ENCODE assay signal across 22 cellular contexts in genomic region chr10:26779176-26779860, GRCh38.
A peak's percentile ranks its signal among the peaks of the same experiment; 100 is the strongest.
DNase-seq lines count a peak whose midpoint lies in the region; ATAC-seq and TF ChIP-seq lines count a peak whose summit lies in the region.
"Had no signal": no experiment of that assay in that cellular context is flagged by ENCODE, and none has a peak within 500 bp of the region (broad histone marks: within the 10 kb centered on the region; RNA-seq: fewer than 3 reads in every experiment).

No MANE protein-coding gene starts in this region.

- TF ChIP-seq POLR2A in spleen (IDR thresholded peaks at IDR 0.05) = no peak

- BruUV-seq in mammary epithelial cell (replicated peaks; lab: Mats Ljungman, UMichigan) (no TSS peak), MCF 10A (replicated peaks; lab: Mats Ljungman, UMichigan) (no TSS peak)

- in situ Hi-C loops in mammary epithelial cell (cut with MboI; ENCODE audit: low sequenced_read_pairs in 2 of 2) = loop anchor here in 1 of 2 donors (10.0 kb wide), 1 partner anchor 55 kb away; no protein-coding TSS in a partner anchor

- POLR2A ChIA-PET in MCF 10A (lab: Yijun Ruan, JAX) = interaction anchor here (0.7 to 2.3 kb wide), 2 partner anchors 20 to 81 kb away, joined by 4 to 23 read pairs; partner anchors contain the start of gene ABI1

- no peaks in the 10 kb centered on the region for H3K27me3 ChIP-seq in mammary epithelial cell (ENCODE audit: insufficient read depth, low read length)
- no peaks in the 10 kb centered on the region for H3K27me3 ChIP-seq in RWPE2 (ENCODE audit: insufficient read depth, poor library complexity, severe bottlenecking)
- no peaks in the 10 kb centered on the region for H3K27me3 ChIP-seq in hepatocyte
- no peaks in the 10 kb centered on the region for H3K27me3 ChIP-seq in spleen (replicated peaks in 1 of 7)

- H3K9me3 ChIP-seq in mammary epithelial cell (replicated peaks; ENCODE audit: insufficient read depth, low read length) = no peaks in the 10 kb centered on the region
- H3K9me3 ChIP-seq in RWPE2 (ENCODE audit: severe bottlenecking) = no peaks in the 10 kb centered on the region
- H3K9me3 ChIP-seq in hepatocyte (ENCODE audit: low read depth) = no peaks in the 10 kb centered on the region
- H3K9me3 ChIP-seq in spleen = no peaks in the 10 kb centered on the region
- H3K9me3 ChIP-seq: A549 had no signal

- H3K9ac ChIP-seq in mammary epithelial cell (ENCODE audit: insufficient read depth, low read length) = no peak overlapping the region

- H3K27ac ChIP-seq in mammary epithelial cell (ENCODE audit: insufficient read depth, low read depth, low read length) (peak overlapping the region; percentile 9), RWPE2 (ENCODE audit: poor library complexity, severe bottlenecking) (peak overlapping the region; percentile 98), hepatocyte (peak overlapping the region; percentile 61), spleen (peak overlapping the region in 2 of 8 donors; percentile 27 to 72)

- H3K36me3 ChIP-seq in mammary epithelial cell (ENCODE audit: insufficient read depth, low read length) (no peaks in the 10 kb centered on the region), RWPE2 (ENCODE audit: low read depth) (no peaks in the 10 kb centered on the region; the same call in 1 of the 2 replicates), hepatocyte (replicated peaks; ENCODE audit: insufficient read depth, low read depth) (no peaks in the 10 kb centered on the region), spleen (peaks cover 0 to 19% (median 3%) of the 10 kb centered on the region in 6 donors)

- 96% methylated on average over 4 of the region's 4 CpGs for WGBS in mammary epithelial cell (ENCODE audit: low coverage, missing lambda C conversion rate)
- WGBS in hepatocyte (ENCODE audit: low lambda C conversion rate, missing lambda C conversion rate) = 46% methylated on average over 4 of the region's 4 CpGs
- whole genome bisulfite sequencing in spleen, 5 donors = 84 to 91% (median 88%) methylated on average over 4 of the region's 4 CpGs

- H3K27ac Mint-ChIP-seq in MCF 10A (ENCODE audit: low read depth, unreplicated experiment) = no peak overlapping the region
- H3K27ac Mint-ChIP-seq in stimulated activated memory B cell treated with anti-CD40 and anti-IgM and Interleukin-4, amounts not matched to agents 10 μg/mL and 1 μg/mL and 100 μg/mL, for 72 hours = peak overlapping the region; percentile 76
- H3K27ac Mint-ChIP-seq in stimulated activated naive CD8-positive, alpha-beta T cell treated with anti-CD3 and anti-CD28 coated beads, Interleukin-15, amount 100 ng/mL, for 72 hours = no peak overlapping the region
- H3K27ac Mint-ChIP-seq: activated T-helper 1 cell treated with anti-CD3 and anti-CD28 coated beads, Interleukin-12 subunit alpha, Interleukin-12 subunit beta, Interleukin-2, Interleukin-4 antibody, amounts not matched to agents 30 ng/mL and 10 ng/mL and 1 ng/mL, durations not matched to agents 14 hours and 24 hours and 36 hours had no signal

- dilution Hi-C loops in mammary epithelial cell (cut with HindIII; ENCODE audit: low sequenced_read_pairs) = loop anchor here (10.0 kb wide), 1 partner anchor 55 kb away; no protein-coding TSS in a partner anchor

- H3K79me2 ChIP-seq in mammary epithelial cell (ENCODE audit: insufficient read depth, low read length) (peaks cover 81% of the 10 kb centered on the region), hepatocyte (peaks cover 88% of the 10 kb centered on the region)

- H3K4me1 ChIP-seq in mammary epithelial cell (ENCODE audit: insufficient read depth, low read length) (peaks cover 49% of the 10 kb centered on the region), RWPE2 (ENCODE audit: insufficient read depth, poor library complexity, severe bottlenecking) (peaks cover 44% of the 10 kb centered on the region), hepatocyte (ENCODE audit: insufficient read depth) (peaks cover 23% of the 10 kb centered on the region), spleen (peaks cover 17 to 96% (median 42%) of the 10 kb centered on the region in 6 donors)

- H3K36me3 Mint-ChIP-seq in MCF 10A (ENCODE audit: insufficient read depth, unreplicated experiment) = peaks cover 7% of the 10 kb centered on the region
- H3K36me3 Mint-ChIP-seq in stimulated activated memory B cell treated with anti-CD40 and anti-IgM and Interleukin-4, amounts not matched to agents 10 μg/mL and 1 μg/mL and 100 μg/mL, for 72 hours = peaks cover 23% of the 10 kb centered on the region

- H3K9me2 ChIP-seq in hepatocyte (replicated peaks; ENCODE audit: insufficient read depth) = no peaks in the 10 kb centered on the region

- no peaks in the 10 kb centered on the region for H3K9me3 Mint-ChIP-seq in MCF 10A (ENCODE audit: unreplicated experiment)
- no peaks in the 10 kb centered on the region for H3K9me3 Mint-ChIP-seq in stimulated activated memory B cell treated with anti-CD40 and anti-IgM and Interleukin-4, amounts not matched to agents 10 μg/mL and 1 μg/mL and 100 μg/mL, for 72 hours
- H3K9me3 Mint-ChIP-seq in stimulated activated naive CD8-positive, alpha-beta T cell treated with anti-CD3 and anti-CD28 coated beads, Interleukin-15, amount 100 ng/mL, for 72 hours = no peaks in the 10 kb centered on the region
- H3K9me3 Mint-ChIP-seq: activated T-helper 1 cell treated with anti-CD3 and anti-CD28 coated beads, Interleukin-12 subunit alpha, Interleukin-12 subunit beta, Interleukin-2, Interleukin-4 antibody, amounts not matched to agents 30 ng/mL and 10 ng/mL and 1 ng/mL, durations not matched to agents 14 hours and 24 hours and 36 hours; stimulated activated naive B cell treated with anti-CD40 and anti-IgM and Interleukin-4, amounts not matched to agents 10 μg/mL and 1 μg/mL and 100 μg/mL, for 72 hours had no signal

- intact Hi-C loops in mammary epithelial cell (cut with micrococcal nuclease) (no loop called here), MCF 10A (cut with micrococcal nuclease) (no loop called here), spleen (cut with DNase I; ENCODE audit: low total_unique reads) (no loop called here)

- TF ChIP-seq CTCF in mammary epithelial cell (conservative IDR thresholded peaks at IDR 0.05 in 1 of 2, IDR thresholded peaks at IDR 0.05 in 1 of 2; ENCODE audit: extremely low read depth in 1 of 2, insufficient read depth in 1 of 2, low read depth in 1 of 2, low read length in 2 of 2) (no peak), MCF 10A (IDR thresholded peaks at IDR 0.05; ENCODE audit: unreplicated experiment) (no peak), RWPE2 (IDR thresholded peaks at IDR 0.05; ENCODE audit: poor library complexity, severe bottlenecking) (no peak), hepatocyte (IDR thresholded peaks at IDR 0.05; ENCODE audit: poor library complexity) (no peak), spleen (IDR thresholded peaks at IDR 0.05 in 8 of 11, conservative IDR thresholded peaks at IDR 0.05 in 3 of 11) (no peak)

- H3K4me2 ChIP-seq in mammary epithelial cell (ENCODE audit: insufficient read depth, low read depth, low read length) (no peak overlapping the region), hepatocyte (peak overlapping the region; percentile 35)
- H3K4me2 ChIP-seq: A549 had no signal

- peaks cover 30% of the 10 kb centered on the region for H3K4me1 Mint-ChIP-seq in MCF 10A (ENCODE audit: insufficient read depth, unreplicated experiment)
- peaks cover 82% of the 10 kb centered on the region for H3K4me1 Mint-ChIP-seq in stimulated activated memory B cell treated with anti-CD40 and anti-IgM and Interleukin-4, amounts not matched to agents 10 μg/mL and 1 μg/mL and 100 μg/mL, for 72 hours
- H3K4me1 Mint-ChIP-seq in stimulated activated naive CD8-positive, alpha-beta T cell treated with anti-CD3 and anti-CD28 coated beads, Interleukin-15, amount 100 ng/mL, for 72 hours = peaks cover 82% of the 10 kb centered on the region

- DNase-seq in mammary epithelial cell (no peak), MCF 10A (ENCODE audit: unreplicated experiment) (no peak), RWPE2 (ENCODE audit: low spot score) (no peak), hepatocyte (ENCODE audit: low spot score) (peak; percentile 23), AG08396 (ENCODE audit: low spot score) (no peak), spleen (no peak)
- DNase-seq in stimulated activated naive CD8-positive, alpha-beta T cell treated with anti-CD3 and anti-CD28 coated beads, Interleukin-15, amount 100 ng/mL, for 72 hours = no peak
- DNase-seq: activated CD4-positive, alpha-beta T cell treated with anti-CD3 and anti-CD28 coated beads, Interleukin-2, amount 50 U/mL, for 4 hours; amygdala; GDM1; glutamatergic neuron; HCEC 1CT; midbrain; NCI-H1105 treated with DMSO at 0.1 percent for 48 hours; NCI-H345; Right ventricle myocardium superior; stimulated activated naive B cell treated with anti-CD40 and anti-IgM and Interleukin-4, amounts not matched to agents 10 μg/mL and 1 μg/mL and 100 μg/mL, for 72 hours; T-helper 2 cell had no signal

- H3K27me3 Mint-ChIP-seq in MCF 10A (ENCODE audit: insufficient read depth, unreplicated experiment) = no peaks in the 10 kb centered on the region
- no peaks in the 10 kb centered on the region for H3K27me3 Mint-ChIP-seq in stimulated activated memory B cell treated with anti-CD40 and anti-IgM and Interleukin-4, amounts not matched to agents 10 μg/mL and 1 μg/mL and 100 μg/mL, for 72 hours
- no peaks in the 10 kb centered on the region for H3K27me3 Mint-ChIP-seq in stimulated activated naive CD8-positive, alpha-beta T cell treated with anti-CD3 and anti-CD28 coated beads, Interleukin-15, amount 100 ng/mL, for 72 hours
- H3K27me3 Mint-ChIP-seq: stimulated activated naive B cell treated with anti-CD40 and anti-IgM and Interleukin-4, amounts not matched to agents 10 μg/mL and 1 μg/mL and 100 μg/mL, for 72 hours had no signal

- ATAC-seq in RWPE2 (ENCODE audit: low read depth) = no peak
- no peak for ATAC-seq in stimulated activated memory B cell treated with anti-CD40 and anti-IgM and Interleukin-4, amounts not matched to agents 10 μg/mL and 1 μg/mL and 100 μg/mL, for 72 hours
- ATAC-seq in stimulated activated naive CD8-positive, alpha-beta T cell treated with anti-CD3 and anti-CD28 coated beads, Interleukin-15, amount 100 ng/mL, for 72 hours = no peak
- ATAC-seq: A549; stimulated activated naive B cell treated with anti-CD40 and anti-IgM and Interleukin-4, amounts not matched to agents 10 μg/mL and 1 μg/mL and 100 μg/mL, for 72 hours had no signal

- no peak overlapping the region for H3K4me3 Mint-ChIP-seq in MCF 10A (ENCODE audit: unreplicated experiment)
- H3K4me3 Mint-ChIP-seq in stimulated activated memory B cell treated with anti-CD40 and anti-IgM and Interleukin-4, amounts not matched to agents 10 μg/mL and 1 μg/mL and 100 μg/mL, for 72 hours = no peak overlapping the region
- no peak overlapping the region for H3K4me3 Mint-ChIP-seq in stimulated activated naive CD8-positive, alpha-beta T cell treated with anti-CD3 and anti-CD28 coated beads, Interleukin-15, amount 100 ng/mL, for 72 hours
- H3K4me3 Mint-ChIP-seq: activated T-helper 1 cell treated with anti-CD3 and anti-CD28 coated beads, Interleukin-12 subunit alpha, Interleukin-12 subunit beta, Interleukin-2, Interleukin-4 antibody, amounts not matched to agents 30 ng/mL and 10 ng/mL and 1 ng/mL, durations not matched to agents 14 hours and 24 hours and 36 hours; stimulated activated naive B cell treated with anti-CD40 and anti-IgM and Interleukin-4, amounts not matched to agents 10 μg/mL and 1 μg/mL and 100 μg/mL, for 72 hours had no signal

- H4K20me1 ChIP-seq in mammary epithelial cell (ENCODE audit: insufficient read depth, low read length) = no peaks in the 10 kb centered on the region
- peaks cover 6% of the 10 kb centered on the region for H4K20me1 ChIP-seq in hepatocyte (ENCODE audit: insufficient read depth, poor library complexity, severe bottlenecking)

- H2AFZ ChIP-seq in mammary epithelial cell (ENCODE audit: low read depth, low read length) (no peak overlapping the region), hepatocyte (no peak overlapping the region)

- CTCF ChIA-PET in mammary epithelial cell (lab: Charles Lee; ENCODE audit: low non-redundant PET) (no interaction called here), MCF 10A (lab: Yijun Ruan, JAX) (no interaction called here)

- no peak overlapping the region for H3K4me3 ChIP-seq in mammary epithelial cell (replicated peaks in 1 of 3; ENCODE audit: insufficient read depth in 1 of 3, low read depth in 2 of 3, low read length in 3 of 3)
- H3K4me3 ChIP-seq in RWPE2 (ENCODE audit: severe bottlenecking) = no peak overlapping the region
- H3K4me3 ChIP-seq in hepatocyte = no peak overlapping the region
- H3K4me3 ChIP-seq in spleen = no peak overlapping the region
- H3K4me3 ChIP-seq: A549, skin epidermis had no signal
